Comparison of ENCODE assay signal across 34 cellular contexts in the genomic region with DNA sequence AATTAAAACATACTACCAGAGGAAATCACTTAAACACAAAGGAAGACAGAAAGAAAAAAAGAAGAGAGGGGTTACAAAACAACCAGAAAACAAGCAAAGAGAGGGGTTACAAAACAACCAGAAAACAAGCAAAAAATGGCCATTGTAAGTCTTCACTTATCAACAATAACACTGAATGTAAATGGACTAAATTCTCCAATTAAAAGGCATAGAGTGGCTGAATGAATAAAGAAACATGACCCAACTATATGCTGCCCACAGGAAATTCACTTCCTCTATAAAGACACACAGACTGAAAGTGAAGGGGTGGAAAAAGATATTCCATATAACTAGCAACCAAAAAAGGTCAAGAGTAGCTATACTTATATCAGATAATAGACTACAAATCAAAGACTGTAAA.
"Had no signal": no experiment of that assay in that cellular context is flagged by ENCODE, and none has a peak within 500 bp of the region (broad histone marks: within the 10 kb centered on the region; RNA-seq: fewer than 3 reads in every experiment).

No MANE protein-coding gene starts in this region.

- DNase-seq: activated B cell treated with CpG ODN at 0.5 μM for 24 hours; activated CD4-positive, alpha-beta memory T cell treated with anti-CD3 and anti-CD28 coated beads for 36 hours; activated CD4-positive, alpha-beta T cell treated with anti-CD3 and anti-CD28 coated beads for 4 hours; activated CD4-positive, alpha-beta T cell treated with anti-CD3 and anti-CD28 coated beads, Interleukin-2, amount 10 ng/mL, durations not matched to agents 24 days and 14 days; activated CD4-positive, alpha-beta T cell treated with anti-CD3 and anti-CD28 coated beads, Interleukin-2, amount 50 U/mL, for 1 hour; activated CD4-positive, alpha-beta T cell treated with anti-CD3 and anti-CD28 coated beads, Interleukin-2, amount 50 U/mL, for 4 hours; activated CD4-positive, CD25-positive, alpha-beta regulatory T cell treated with anti-CD3 and anti-CD28 coated beads, Interleukin-2, amount 50 U/mL, for 72 hours; activated CD8-positive, alpha-beta memory T cell treated with anti-CD3 and anti-CD28 coated beads, Interleukin-2, amount 50 U/mL, for 4 hours; activated CD8-positive, alpha-beta T cell treated with anti-CD3 and anti-CD28 coated beads for 36 hours; activated effector memory CD4-positive, alpha-beta T cell treated with Interleukin-2 at 50 U/mL for 16 hours; activated gamma-delta T cell; activated naive CD4-positive, alpha-beta T cell treated with anti-CD3 and anti-CD28 coated beads, Interleukin-2, amount 10 ng/mL, durations not matched to agents 7 days and 5 days; activated naive CD4-positive, alpha-beta T cell treated with Interleukin-2 at 50 U/mL for 16 hours; activated naive CD8-positive, alpha-beta T cell treated with anti-CD3 and anti-CD28 coated beads, Interleukin-2, amount 10 ng/mL, durations not matched to agents 7 days and 5 days; activated naive CD8-positive, alpha-beta T cell treated with anti-CD3 and anti-CD28 coated beads, Interleukin-2, amount 50 U/mL, for 24 hours; activated T-cell treated with anti-CD3 and anti-CD28 coated beads for 4 hours; activated T-cell treated with anti-CD3 and anti-CD28 coated beads, Interleukin-2, amount 50 U/mL, for 1 hour; activated T-cell treated with anti-CD3 and anti-CD28 coated beads, Interleukin-2, amount 50 U/mL, for 4 hours; activated T-cell treated with anti-CD3 and anti-CD28 coated beads, Interleukin-2, amount 50 U/mL, for 72 hours; amygdala; anterior cingulate cortex; caudate nucleus; cerebellar nuclear complex; T-helper 1 cell; T-helper 2 cell; T-helper 9 cell had no signal

- H3K4me3 Mint-ChIP-seq: activated B cell treated with CpG ODN at 0.5 μM for 24 hours; activated CD4-positive, alpha-beta memory T cell treated with anti-CD3 and anti-CD28 coated beads for 36 hours; activated CD4-positive, alpha-beta T cell treated with anti-CD3 and anti-CD28 coated beads, Interleukin-2, amount 10 ng/mL, durations not matched to agents 24 days and 14 days; activated CD8-positive, alpha-beta T cell treated with anti-CD3 and anti-CD28 coated beads for 36 hours; activated naive CD4-positive, alpha-beta T cell treated with anti-CD3 and anti-CD28 coated beads, Interleukin-2, amount 10 ng/mL, durations not matched to agents 7 days and 5 days; activated naive CD4-positive, alpha-beta T cell treated with anti-CD3 and anti-CD28 coated beads, Interleukin-2, amount 50 U/mL, for 24 hours; activated naive CD8-positive, alpha-beta T cell; activated naive CD8-positive, alpha-beta T cell treated with anti-CD3 and anti-CD28 coated beads, Interleukin-2, amount 10 ng/mL, durations not matched to agents 7 days and 5 days; activated naive CD8-positive, alpha-beta T cell treated with anti-CD3 and anti-CD28 coated beads, Interleukin-2, amount 50 U/mL, for 24 hours; activated T-cell treated with anti-CD3 and anti-CD28 coated beads, Interleukin-2, amount 50 U/mL, for 4 hours; activated T-cell treated with anti-CD3 and anti-CD28 coated beads, Interleukin-2, amount 50 U/mL, for 72 hours; activated T-helper 1 cell treated with anti-CD3 and anti-CD28 coated beads, Interleukin-12 subunit alpha, Interleukin-12 subunit beta, Interleukin-2, Interleukin-4 antibody, amounts not matched to agents 30 ng/mL and 10 ng/mL and 1 ng/mL, durations not matched to agents 14 hours and 24 hours and 36 hours; brain; central memory CD8-positive, alpha-beta T cell; T-helper 1 cell treated with Interleukin-12 subunit alpha and Interleukin-12 subunit beta and Interleukin-4 antibody, amounts not matched to agents 30 μg/mL and 1 μg/mL, for 36 hours; T-helper 2 cell treated with Interferon-gamma antibody and Interleukin-4, amounts not matched to agents 5 μg/mL and 100 μg/mL, for 36 hours had no signal

- H3K4me1 Mint-ChIP-seq: activated B cell treated with CpG ODN at 0.5 μM for 24 hours; activated CD4-positive, alpha-beta T cell treated with anti-CD3 and anti-CD28 coated beads, Interleukin-2, amount 10 ng/mL, durations not matched to agents 24 days and 14 days; activated naive CD4-positive, alpha-beta T cell treated with anti-CD3 and anti-CD28 coated beads, Interleukin-2, amount 10 ng/mL, durations not matched to agents 7 days and 5 days; activated naive CD4-positive, alpha-beta T cell treated with anti-CD3 and anti-CD28 coated beads, Interleukin-2, amount 50 U/mL, for 24 hours; activated naive CD8-positive, alpha-beta T cell treated with anti-CD3 and anti-CD28 coated beads, Interleukin-2, amount 50 U/mL, for 24 hours; brain; central memory CD8-positive, alpha-beta T cell had no signal

- H3K9me3 Mint-ChIP-seq: activated CD4-positive, alpha-beta T cell treated with anti-CD3 and anti-CD28 coated beads, Interleukin-2, amount 10 ng/mL, durations not matched to agents 24 days and 14 days had no signal

- ATAC-seq: activated CD8-positive, alpha-beta T cell treated with anti-CD3 and anti-CD28 coated beads for 36 hours; activated naive CD8-positive, alpha-beta T cell treated with anti-CD3 and anti-CD28 coated beads, Interleukin-2, amount 50 U/mL, for 24 hours; activated T-cell treated with anti-CD3 and anti-CD28 coated beads, Interleukin-2, amount 50 U/mL, for 4 hours; activated T-cell treated with anti-CD3 and anti-CD28 coated beads, Interleukin-2, amount 50 U/mL, for 72 hours had no signal

- H3K27ac Mint-ChIP-seq: activated B cell treated with CpG ODN at 0.5 μM for 24 hours; activated CD4-positive, alpha-beta memory T cell treated with anti-CD3 and anti-CD28 coated beads for 36 hours; activated CD4-positive, alpha-beta T cell treated with anti-CD3 and anti-CD28 coated beads, Interleukin-2, amount 10 ng/mL, durations not matched to agents 24 days and 14 days; activated CD8-positive, alpha-beta T cell treated with anti-CD3 and anti-CD28 coated beads for 36 hours; activated naive CD4-positive, alpha-beta T cell treated with anti-CD3 and anti-CD28 coated beads, Interleukin-2, amount 10 ng/mL, durations not matched to agents 7 days and 5 days; activated naive CD4-positive, alpha-beta T cell treated with anti-CD3 and anti-CD28 coated beads, Interleukin-2, amount 50 U/mL, for 24 hours; activated naive CD8-positive, alpha-beta T cell; activated naive CD8-positive, alpha-beta T cell treated with anti-CD3 and anti-CD28 coated beads, Interleukin-2, amount 10 ng/mL, durations not matched to agents 7 days and 5 days; activated naive CD8-positive, alpha-beta T cell treated with anti-CD3 and anti-CD28 coated beads, Interleukin-2, amount 50 U/mL, for 24 hours; activated T-cell treated with anti-CD3 and anti-CD28 coated beads, Interleukin-2, amount 50 U/mL, for 72 hours; activated T-helper 1 cell treated with anti-CD3 and anti-CD28 coated beads, Interleukin-12 subunit alpha, Interleukin-12 subunit beta, Interleukin-2, Interleukin-4 antibody, amounts not matched to agents 30 ng/mL and 10 ng/mL and 1 ng/mL, durations not matched to agents 14 hours and 24 hours and 36 hours; activated T-helper 2 cell treated with anti-CD3 and anti-CD28 coated beads, Interferon-gamma antibody, Interleukin-2, Interleukin-4, amounts not matched to agents 10 μg/mL and 5 μg/mL and 100 μg/mL, durations not matched to agents 14 hours and 24 hours and 36 hours; brain; T-helper 1 cell treated with Interleukin-12 subunit alpha and Interleukin-12 subunit beta and Interleukin-4 antibody, amounts not matched to agents 30 μg/mL and 1 μg/mL, for 36 hours; T-helper 2 cell treated with Interferon-gamma antibody and Interleukin-4, amounts not matched to agents 5 μg/mL and 100 μg/mL, for 36 hours had no signal
